ENCODE assay signal across 15 cellular contexts in the genomic region with DNA sequence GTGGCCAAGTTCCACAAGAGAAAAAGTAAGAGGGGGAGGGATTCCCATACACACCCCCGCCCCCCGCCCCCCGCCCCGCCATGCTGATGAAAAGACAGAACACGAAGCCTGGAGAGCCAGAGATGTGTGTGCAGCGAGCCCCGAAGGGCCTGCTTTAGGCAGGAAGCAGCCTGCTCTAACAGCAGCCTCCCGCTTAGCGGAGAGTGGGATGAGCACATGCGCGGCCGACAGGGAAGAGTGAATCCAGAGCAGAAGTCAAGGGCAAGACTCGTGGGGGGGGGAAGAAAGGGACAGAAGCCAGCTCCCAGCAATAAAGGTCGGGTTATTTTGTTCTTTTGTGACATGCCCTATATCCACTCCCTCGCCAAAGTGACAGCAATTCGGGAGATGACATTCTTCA.
DNase-seq lines count a peak whose midpoint lies in the region; ATAC-seq and TF ChIP-seq lines count a peak whose summit lies in the region.
"Had no signal": no experiment of that assay in that cellular context is flagged by ENCODE, and none has a peak within 500 bp of the region (broad histone marks: within the 10 kb centered on the region; RNA-seq: fewer than 3 reads in every experiment).

No MANE protein-coding gene starts in this region.

- H2AFZ ChIP-seq in OCI-LY7 (ENCODE audit: low read length) = no peak overlapping the region

- H3K4me2 ChIP-seq in BLaER1 treated with 17β-estradiol and CSF1 and Interleukin-3, amounts not matched to agents 10 nM and 100 nM = peak overlapping the region; percentile 76 to 94 (median 86)
- H3K4me2 ChIP-seq in OCI-LY7 (ENCODE audit: low read length) = peak overlapping the region; percentile 79

- peak overlapping the region in 1 of 2 donors; percentile 53 for H3K27ac Mint-ChIP-seq in natural killer cell
- H3K27ac Mint-ChIP-seq: activated T-cell treated with anti-CD3 and anti-CD28 coated beads, Interleukin-2, amount 50 U/mL, for 24 hours had no signal

- ATAC-seq in left cardiac atrium (peak; percentile 21 to 48), natural killer cell (no peak)
- ATAC-seq in activated CD4-positive, CD25-positive, alpha-beta regulatory T cell treated with anti-CD3 and anti-CD28 coated beads, Interleukin-2, amount 50 U/mL, for 24 hours = no peak
- ATAC-seq: foreskin keratinocyte had no signal

- peaks cover 0 to 67% (median 8%) of the 10 kb centered on the region in 11 experiments; a peak in 11 of 22 replicates for H4K20me1 ChIP-seq in BLaER1 treated with 17β-estradiol and CSF1 and Interleukin-3, amounts not matched to agents 10 nM and 100 nM
- H4K20me1 ChIP-seq in OCI-LY7 (ENCODE audit: insufficient read depth, low read length) = no peaks in the 10 kb centered on the region

- peaks cover 17 to 21% of the 10 kb centered on the region in 2 donors for H3K4me1 Mint-ChIP-seq in natural killer cell

- H3K27me3 ChIP-seq in BLaER1 treated with 17β-estradiol and CSF1 and Interleukin-3, amounts not matched to agents 10 nM and 100 nM = no peaks in the 10 kb centered on the region
- H3K27me3 ChIP-seq: foreskin keratinocyte had no signal

- H3K9ac ChIP-seq in BLaER1 treated with 17β-estradiol and CSF1 and Interleukin-3, amounts not matched to agents 10 nM and 100 nM = peak overlapping the region in 9 of 11 experiments; percentile 41 to 74 (median 64); a peak in 17 of 22 replicates

- peak overlapping the region in 10 of 11 experiments; percentile 16 to 80 (median 76); a peak in 18 of 22 replicates for H3K27ac ChIP-seq in BLaER1 treated with 17β-estradiol and CSF1 and Interleukin-3, amounts not matched to agents 10 nM and 100 nM
- peak overlapping the region; percentile 91 for H3K27ac ChIP-seq in OCI-LY7 (ENCODE audit: low read depth, low read length, poor library complexity, severe bottlenecking)
- H3K27ac ChIP-seq: foreskin keratinocyte had no signal

- H3K79me2 ChIP-seq in OCI-LY7 (ENCODE audit: insufficient read depth, low read depth, low read length) = peaks cover 4% of the 10 kb centered on the region; the same call in 1 of the 2 replicates

- DNase-seq in OCI-LY7 (ENCODE audit: low spot score) (peak; percentile 30), left cardiac atrium (no peak), posterior cingulate gyrus (peak in 6 of 10 donors; percentile 29 to 92 (median 46)), natural killer cell (no peak), T1000 (lab: John Stamatoyannopoulos, UW) (no peak)
- DNase-seq in activated effector memory CD4-positive, alpha-beta T cell treated with Interleukin-2 at 50 U/mL for 16 hours = no peak
- DNase-seq: activated T-cell treated with anti-CD3 and anti-CD28 coated beads, Interleukin-2, amount 50 U/mL, for 24 hours; aorta; effector CD8-positive, alpha-beta T cell; foreskin keratinocyte; NCI-H2081 treated with DMSO at 0.1 percent for 48 hours; T-helper 1 cell; trophoblast cell had no signal

- CTCF ChIA-PET in OCI-LY7 (lab: Charles Lee; ENCODE audit: unreplicated experiment) = interaction anchor here (0.7 kb wide), 1 partner anchor 26 kb away, joined by 3 read pairs; no protein-coding TSS in a partner anchor

- no TSS peak for BruUV-seq in OCI-LY7 (replicated peaks; lab: Mats Ljungman, UMichigan)

- no peaks in the 10 kb centered on the region for H3K9me3 Mint-ChIP-seq in natural killer cell
- H3K9me3 Mint-ChIP-seq: activated T-cell treated with anti-CD3 and anti-CD28 coated beads, Interleukin-2, amount 50 U/mL, for 24 hours had no signal

- H3K9me3 ChIP-seq in BLaER1 treated with 17β-estradiol and CSF1 and Interleukin-3, amounts not matched to agents 10 nM and 100 nM (replicated peaks in 1 of 11) = no peaks in the 10 kb centered on the region
- H3K9me3 ChIP-seq in OCI-LY7 (ENCODE audit: low read length) = no peaks in the 10 kb centered on the region; the same call in 1 of the 2 replicates

- peak overlapping the region in 1 of 10 experiments; percentile 49; a peak in 2 of 20 replicates for H3K4me3 ChIP-seq in BLaER1 treated with 17β-estradiol and CSF1 and Interleukin-3, amounts not matched to agents 10 nM and 100 nM
- no peak overlapping the region for H3K4me3 ChIP-seq in OCI-LY7 (ENCODE audit: low read depth, low read length, poor library complexity, severe bottlenecking)

- POLR2A ChIA-PET in OCI-LY7 (lab: Charles Lee) = interaction anchor here (1.1 to 3.6 kb wide), 4 partner anchors 10 to 37 kb away, joined by 3 to 19 read pairs (median 8); no protein-coding TSS in a partner anchor

- no peaks in the 10 kb centered on the region for H3K9me2 ChIP-seq in OCI-LY7 (ENCODE audit: insufficient read depth, low read length)

- peaks cover 20% of the 10 kb centered on the region for H3K36me3 Mint-ChIP-seq in natural killer cell

- no peak overlapping the region for H3K4me3 Mint-ChIP-seq in natural killer cell
- H3K4me3 Mint-ChIP-seq: activated T-cell treated with anti-CD3 and anti-CD28 coated beads, Interleukin-2, amount 50 U/mL, for 24 hours had no signal

- TF ChIP-seq CTCF in OCI-LY7 (conservative IDR thresholded peaks at IDR 0.05; ENCODE audit: low read length) = no peak
- no peak for TF ChIP-seq CTCF in natural killer cell (IDR thresholded peaks at IDR 0.05)

- intact Hi-C loops in OCI-LY7 (cut with micrococcal nuclease; ENCODE audit: unreplicated experiment) (no loop called here), left cardiac atrium (cut with DNase I) (loop anchor here in 1 of 2 donors (5.0 kb wide), 1 partner anchor 77 kb away; a partner anchor contains a TSS), posterior cingulate gyrus (cut with DNase I) (no loop called here), natural killer cell (cut with micrococcal nuclease) (no loop called here)

- peaks cover 67 to 84% (median 82%) of the 10 kb centered on the region in 10 experiments for H3K4me1 ChIP-seq in BLaER1 treated with 17β-estradiol and CSF1 and Interleukin-3, amounts not matched to agents 10 nM and 100 nM
- H3K4me1 ChIP-seq in OCI-LY7 (ENCODE audit: insufficient read depth, low read length, poor library complexity, severe bottlenecking) = peaks cover 80% of the 10 kb centered on the region
- H3K4me1 ChIP-seq: foreskin keratinocyte had no signal

- H3K27me3 Mint-ChIP-seq in natural killer cell (ENCODE audit: low read depth in 2 of 2) = no peaks in the 10 kb centered on the region
- H3K27me3 Mint-ChIP-seq: activated T-cell treated with anti-CD3 and anti-CD28 coated beads, Interleukin-2, amount 50 U/mL, for 24 hours had no signal

- peaks cover 28 to 72% (median 44%) of the 10 kb centered on the region in 11 experiments for H3K36me3 ChIP-seq in BLaER1 treated with 17β-estradiol and CSF1 and Interleukin-3, amounts not matched to agents 10 nM and 100 nM
- H3K36me3 ChIP-seq in OCI-LY7 (ENCODE audit: insufficient read depth, low read length) = peaks cover 56% of the 10 kb centered on the region

Comparison
In these comparisons a context has a peak if more than half of its experiments do, and no peak if none do; other contexts are left out.
1. DNase-seq: peak in OCI-LY7 (single experiment) and posterior cingulate gyrus (6 of 10); none in left cardiac atrium (single experiment), natural killer cell (single experiment), activated effector memory CD4-positive, alpha-beta T cell treated with Interleukin-2 at 50 U/mL for 16 hours (single experiment) and T1000 (single experiment).
2. ATAC-seq: peak in left cardiac atrium (2 of 2); none in natural killer cell (0 of 3) and activated CD4-positive, CD25-positive, alpha-beta regulatory T cell treated with anti-CD3 and anti-CD28 coated beads, Interleukin-2, amount 50 U/mL, for 24 hours (0 of 2).